ENCODE assay signal across 10 cellular contexts in the genomic region with DNA sequence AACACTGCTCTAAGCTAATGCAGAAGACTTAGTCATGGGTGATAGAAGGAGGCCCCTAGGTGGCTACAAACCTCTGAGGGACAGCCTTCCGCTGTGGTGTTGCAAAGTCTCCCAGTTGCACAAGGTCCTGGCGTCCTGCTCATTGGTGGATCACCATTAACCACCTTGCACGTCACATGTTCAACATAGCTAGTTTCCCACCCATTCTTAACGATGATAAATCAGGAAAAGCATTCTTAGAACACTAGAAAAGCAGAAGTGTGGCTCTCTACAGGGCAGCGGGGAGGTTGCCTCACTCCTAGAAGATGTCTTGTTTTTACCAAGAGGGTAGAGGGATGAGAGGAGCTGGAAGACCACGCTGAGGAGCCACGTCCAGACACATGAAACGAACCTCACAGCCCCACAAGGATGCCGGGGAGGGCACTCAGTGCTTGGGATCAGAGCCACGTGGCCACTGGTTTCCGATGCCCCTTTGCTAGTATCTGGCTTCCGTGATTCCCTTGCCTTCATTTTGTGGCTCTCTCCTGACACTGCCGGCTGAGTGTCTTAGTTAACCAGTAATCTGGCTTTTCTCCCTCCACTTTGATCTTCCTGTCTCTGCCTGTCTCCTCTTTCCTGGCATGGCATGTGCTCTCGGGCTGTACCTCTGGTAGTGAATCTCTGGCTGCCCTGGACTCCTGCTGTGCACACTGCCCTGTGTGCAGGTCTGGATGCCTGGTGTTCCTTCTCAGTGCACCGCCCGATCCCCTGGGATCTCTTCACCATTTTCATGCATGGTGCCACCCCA.
DNase-seq lines count a peak whose midpoint lies in the region; ATAC-seq lines count a peak whose summit lies in the region.
"Had no signal": no experiment of that assay in that cellular context is flagged by ENCODE, and none has a peak within 500 bp of the region (broad histone marks: within the 10 kb centered on the region; RNA-seq: fewer than 3 reads in every experiment).

No MANE protein-coding gene starts in this region.

- ATAC-seq in GM19395 (IDR thresholded peaks at IDR 0.05; ENCODE audit: unreplicated experiment), result peak; percentile 74
- ATAC-seq in T-helper 17 cell, result peak; percentile 61
- ATAC-seq in HG03139 (IDR thresholded peaks at IDR 0.05; ENCODE audit: unreplicated experiment), result no peak

- no peaks in the 10 kb centered on the region for H3K9me3 ChIP-seq in T-helper 17 cell (ENCODE audit: control insufficient read depth, low read length, poor library complexity, severe bottlenecking)
- H3K9me3 ChIP-seq in MG63, result no peaks in the 10 kb centered on the region

- DNase-seq in AML-193 (lab: John Stamatoyannopoulos, UW), result peak; percentile 100
- DNase-seq in T-helper 17 cell, result no peak
- DNase-seq in kidney tubule cell (ENCODE audit: low spot score), result peak; percentile 63
- DNase-seq in NCI-H524 treated with DMSO at 0.1 percent for 48 hours (lab: John Stamatoyannopoulos, UW), result no peak
- no peak for DNase-seq in MG63
- DNase-seq in cerebellum (ENCODE audit: low spot score), result no peak
- DNase-seq: NCI-H446 had no signal

- peaks cover 49% of the 10 kb centered on the region for H3K4me1 Mint-ChIP-seq in T-helper 17 cell

- H3K27me3 ChIP-seq in MG63, result no peaks in the 10 kb centered on the region

- H3K4me3 ChIP-seq in MG63, result no peak overlapping the region

- peaks cover 7% of the 10 kb centered on the region for H3K36me3 Mint-ChIP-seq in T-helper 17 cell (ENCODE audit: low read depth)

- H3K27me3 Mint-ChIP-seq in T-helper 17 cell, result no peaks in the 10 kb centered on the region
- H3K27me3 Mint-ChIP-seq: activated CD4-positive, alpha-beta T cell treated with anti-CD3 and anti-CD28 coated beads, Interleukin-2, amount 10 ng/mL, durations not matched to agents 7 days and 5 days had no signal

- H3K36me3 ChIP-seq in MG63, result no peaks in the 10 kb centered on the region

- no peak overlapping the region for H3K4me3 Mint-ChIP-seq in T-helper 17 cell

- peak overlapping the region; percentile 96 for H3K27ac Mint-ChIP-seq in T-helper 17 cell

Comparison
In these comparisons a context has a peak if more than half of its experiments do, and no peak if none do; other contexts are left out.
1. DNase-seq: peak in AML-193 (2 of 2) and kidney tubule cell (single experiment); none in T-helper 17 cell (0 of 3), NCI-H524 treated with DMSO at 0.1 percent for 48 hours (single experiment), MG63 (single experiment) and cerebellum (single experiment).